8 cellular contexts compared by ENCODE assay signal in genomic region chr9:115013998-115014397, GRCh38.
DNase-seq lines count a peak whose midpoint lies in the region; ATAC-seq and TF ChIP-seq lines count a peak whose summit lies in the region.

No MANE protein-coding gene starts in this region.

- H3K4me3 ChIP-seq in dorsolateral prefrontal cortex (no peak overlapping the region), lower lobe of right lung (no peak overlapping the region)

- no peaks in the 10 kb centered on the region for H3K36me3 ChIP-seq in lower lobe of right lung

- intact Hi-C loops in dorsolateral prefrontal cortex (cut with DNase I) (loop anchor here (1.0 to 10.0 kb wide), 10 partner anchors 102 to 679 kb away; partner anchors contain the start of gene TEX48 (in 1 of the 2)), lower lobe of right lung (cut with DNase I) (loop anchor here (5.0 to 10.0 kb wide), 2 partner anchors 287 to 511 kb away; no protein-coding TSS in a partner anchor)

- peaks cover 0 to 3% (median 0%) of the 10 kb centered on the region in 45 donors for H3K27me3 ChIP-seq in dorsolateral prefrontal cortex
- H3K27me3 ChIP-seq in lower lobe of right lung (ENCODE audit: low read depth), result no peaks in the 10 kb centered on the region

- ATAC-seq in HG03354 (IDR thresholded peaks at IDR 0.05; ENCODE audit: poor library complexity, severe bottlenecking, unreplicated experiment) (peak; percentile 77), lower lobe of right lung (peak; percentile 82 to 86), GM21529 (IDR thresholded peaks at IDR 0.05; ENCODE audit: unreplicated experiment) (no peak)

- H3K27ac ChIP-seq in dorsolateral prefrontal cortex (no peak overlapping the region), lower lobe of right lung (no peak overlapping the region)

- DNase-seq in NCI-H748 (lab: John Stamatoyannopoulos, UW; ENCODE audit: unreplicated experiment) (peak; percentile 77), dorsolateral prefrontal cortex (peak in 9 of 10 donors; percentile 45 to 77 (median 65)), lower lobe of right lung (peak; percentile 69)
- DNase-seq in activated CD4-positive, alpha-beta T cell treated with anti-CD3 and anti-CD28 coated beads, Interleukin-2, amount 50 U/mL, for 24 hours (ENCODE audit: low read depth in 1 of 2, low spot score in 1 of 2), result peak; percentile 57 to 86
- peak; percentile 69 for DNase-seq in stimulated activated CD8-positive, alpha-beta memory T cell treated with anti-CD3 and anti-CD28 coated beads, Interleukin-12 subunit alpha, Interleukin-12 subunit beta, amount 100 ng/mL, for 1 hour (ENCODE audit: low read depth)

- no peaks in the 10 kb centered on the region for H3K4me1 ChIP-seq in lower lobe of right lung

- TF ChIP-seq CTCF in GM12873 (IDR thresholded peaks at IDR 0.05; ENCODE audit: insufficient read depth, low read depth, low read length, missing control alignments), result peak; percentile 80
- TF ChIP-seq CTCF in dorsolateral prefrontal cortex (IDR thresholded peaks at IDR 0.05 in 54 of 56, conservative IDR thresholded peaks at IDR 0.05 in 2 of 56; ENCODE audit: low read depth in 1 of 56, partially characterized antibody in 56 of 56), result peak; percentile 66 to 95 (median 84)
- TF ChIP-seq CTCF in lower lobe of right lung (IDR thresholded peaks at IDR 0.05), result peak; percentile 81

- H3K9me3 ChIP-seq in lower lobe of right lung, result no peaks in the 10 kb centered on the region
